18 cellular contexts compared by ENCODE assay signal in the genomic region with DNA sequence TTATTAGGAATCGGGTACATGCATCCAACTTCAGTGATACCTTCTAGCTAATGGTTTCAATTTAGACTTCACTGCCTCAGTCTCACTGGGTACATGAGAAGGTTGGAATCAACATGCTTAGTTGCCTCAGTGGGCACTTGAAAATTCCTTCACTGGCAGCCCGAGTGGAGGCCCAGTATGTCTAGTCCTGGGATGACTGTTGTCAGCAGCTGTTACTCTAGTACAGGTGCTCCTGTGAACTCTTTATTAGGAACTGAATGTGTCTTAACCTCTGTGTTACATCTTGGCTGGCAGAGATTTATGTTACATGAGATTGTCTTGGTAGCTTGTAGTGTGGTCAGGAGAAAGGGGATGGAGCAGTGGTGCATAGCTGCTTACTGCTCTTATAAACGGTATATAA. TPM values are rescaled to one million over a fixed set of nuclear protein-coding genes. Genes with fewer than 3 reads are reported as not detected.
DNase-seq lines count a peak whose midpoint lies in the region; TF ChIP-seq lines count a peak whose summit lies in the region.
"Had no signal": no experiment of that assay in that cellular context is flagged by ENCODE, and none has a peak within 500 bp of the region (broad histone marks: within the 10 kb centered on the region; RNA-seq: fewer than 3 reads in every experiment).

No MANE protein-coding gene starts in this region.

- POLR2A ChIA-PET in MCF 10A (lab: Yijun Ruan, JAX): no interaction called here

- no TSS peak for BruUV-seq in MCF 10A (replicated peaks; lab: Mats Ljungman, UMichigan)

- TF ChIP-seq CTCF in MCF 10A (IDR thresholded peaks at IDR 0.05; ENCODE audit: unreplicated experiment) (no peak), breast epithelium (IDR thresholded peaks at IDR 0.05) (no peak), nephron progenitor cell (IDR thresholded peaks at IDR 0.05) (no peak)

- H3K27me3 Mint-ChIP-seq in MCF 10A (ENCODE audit: insufficient read depth, unreplicated experiment) (no peaks in the 10 kb centered on the region), nephron progenitor cell (ENCODE audit: low read depth, poor library complexity) (no peaks in the 10 kb centered on the region)
- H3K27me3 Mint-ChIP-seq: CD4-positive, alpha-beta memory T cell had no signal

- H3K4me3 Mint-ChIP-seq in MCF 10A (ENCODE audit: unreplicated experiment) (no peak overlapping the region), nephron progenitor cell (no peak overlapping the region)

- no peak overlapping the region for H3K27ac ChIP-seq in breast epithelium
- peak overlapping the region; percentile 44 for H3K27ac ChIP-seq in angular gyrus (ENCODE audit: low read depth, low read length)
- H3K27ac ChIP-seq: C4-2B, GM23248 had no signal

- H3K4me3 ChIP-seq in breast epithelium: no peak overlapping the region
- H3K4me3 ChIP-seq: GM23248, HAP-1 had no signal

- peaks cover 5% of the 10 kb centered on the region for H3K36me3 ChIP-seq in breast epithelium

- H3K27ac Mint-ChIP-seq in MCF 10A (ENCODE audit: low read depth, unreplicated experiment) (peak overlapping the region; percentile 16), nephron progenitor cell (peak overlapping the region; percentile 49)

- H3K36me3 Mint-ChIP-seq in MCF 10A (ENCODE audit: insufficient read depth, unreplicated experiment): peaks cover 73% of the 10 kb centered on the region
- H3K36me3 Mint-ChIP-seq in nephron progenitor cell (ENCODE audit: low read depth): peaks cover 83% of the 10 kb centered on the region

- in situ Hi-C loops in KBM-7 (cut with MboI; ENCODE audit: low pct_unique_long_range_greater_than_20kb, low sequenced_read_pairs): loop anchor here (25.0 kb wide), 1 partner anchor 752 kb away; a partner anchor contains a TSS

- DNase-seq in MCF 10A (ENCODE audit: unreplicated experiment) (no peak), breast epithelium (ENCODE audit: low spot score in 2 of 2) (no peak), nephron progenitor cell (no peak), AG20443 (ENCODE audit: low spot score) (no peak), KBM-7 (no peak)
- DNase-seq in NK-92 treated with Interleukin-12 subunit alpha and Interleukin-12 subunit beta, amount 100 ng/mL, for 24 hours (lab: John Stamatoyannopoulos, UW): no peak
- DNase-seq: ACHN; AML-193; CD4-positive, alpha-beta memory T cell; DMS153; DMS79; GDM1; GM23248 had no signal

- no peaks in the 10 kb centered on the region for H3K9me3 ChIP-seq in breast epithelium
- H3K9me3 ChIP-seq: HAP-1 had no signal

- intact Hi-C loops in MCF 10A (cut with micrococcal nuclease): no loop called here
- intact Hi-C loops in breast epithelium (cut with DNase I; ENCODE audit: low total_unique reads): loop anchor here (10.0 kb wide), 1 partner anchor 245 kb away; no protein-coding TSS in a partner anchor

- TF ChIP-seq POLR2A in breast epithelium (IDR thresholded peaks at IDR 0.05): no peak

- H3K27me3 ChIP-seq in breast epithelium: no peaks in the 10 kb centered on the region

- H3K9me3 Mint-ChIP-seq in MCF 10A (ENCODE audit: unreplicated experiment) (no peaks in the 10 kb centered on the region), nephron progenitor cell (no peaks in the 10 kb centered on the region)
- H3K9me3 Mint-ChIP-seq: CD4-positive, alpha-beta memory T cell had no signal

- H3K4me1 ChIP-seq in breast epithelium: no peaks in the 10 kb centered on the region
- H3K4me1 ChIP-seq: HAP-1 had no signal

- CTCF ChIA-PET in MCF 10A (lab: Yijun Ruan, JAX): interaction anchor here (0.5 to 2.2 kb wide), 4 partner anchors 242 to 629 kb away, joined by 3 to 6 read pairs (median 4); no protein-coding TSS in a partner anchor

- H3K4me1 Mint-ChIP-seq in MCF 10A (ENCODE audit: insufficient read depth, unreplicated experiment) (no peaks in the 10 kb centered on the region), nephron progenitor cell (peaks cover 24% of the 10 kb centered on the region)
- H3K4me1 Mint-ChIP-seq: CD4-positive, alpha-beta memory T cell had no signal

RNA-seq across cellular contexts. Expression of a gene that starts 13.4 kb away (rescaled TPM):
- not detected in 2 replicates for total RNA-seq in MCF 10A (2022)
- not detected for total RNA-seq in breast epithelium
- total RNA-seq: CD4-positive, alpha-beta memory T cell; Daoy; GM23248; H4 had no signal

RNA-seq across cellular contexts. Expression of a gene that starts 27.8 kb away (rescaled TPM):
- 11.6 and 12.0 TPM in 2 replicates for total RNA-seq in MCF 10A (2022)
- 10 to 100 TPM in 1 of 3 donors, 1 to 10 TPM in 2; 5.8 to 11.1 (median 8.5) TPM for total RNA-seq in breast epithelium
